In the genomic region with DNA sequence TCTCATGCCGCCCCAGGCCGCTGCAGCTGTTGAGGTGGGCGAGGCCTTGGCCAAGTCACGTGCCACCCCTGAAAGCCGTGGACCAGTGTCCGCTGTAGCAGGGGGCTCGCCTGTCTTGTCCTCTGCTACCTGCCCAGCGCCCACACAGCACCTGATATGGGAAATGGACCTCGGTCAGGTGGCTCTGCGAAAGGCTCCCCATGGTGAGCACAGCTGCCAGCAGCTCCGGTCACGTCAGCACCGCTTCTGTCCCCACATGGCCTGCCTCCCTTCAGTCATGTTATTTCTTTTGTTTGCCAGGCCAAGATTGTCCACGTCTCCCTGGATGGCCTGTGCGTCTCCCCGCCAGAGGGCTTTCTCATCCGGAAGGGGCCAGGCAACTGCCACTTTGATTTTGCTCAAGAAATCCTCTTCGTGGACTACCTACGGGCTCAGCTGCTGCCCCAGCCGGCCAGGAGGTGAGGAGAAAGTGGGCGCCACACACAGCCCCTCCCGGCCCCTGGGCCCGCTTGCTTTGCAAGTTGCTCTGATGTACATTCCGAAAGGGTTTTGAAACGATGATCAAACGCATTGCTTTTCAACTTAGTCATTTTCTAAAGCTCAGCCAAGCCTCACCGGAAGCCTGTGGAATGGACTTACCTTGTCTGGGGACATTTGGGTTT, we compare ENCODE assay signal across 11 cellular contexts.
DNase-seq lines count a peak whose midpoint lies in the region; ATAC-seq and TF ChIP-seq lines count a peak whose summit lies in the region.
"Had no signal": no experiment of that assay in that cellular context is flagged by ENCODE, and none has a peak within 500 bp of the region (broad histone marks: within the 10 kb centered on the region; RNA-seq: fewer than 3 reads in every experiment).

No MANE protein-coding gene starts in this region.

- no peaks in the 10 kb centered on the region for H3K79me2 ChIP-seq in smooth muscle cell (ENCODE audit: low read depth)

- DNase-seq in NCI-H2107 treated with DMSO at 0.1 percent for 48 hours (lab: John Stamatoyannopoulos, UW; ENCODE audit: unreplicated experiment) (peak; percentile 2), NCI-H2107 (lab: John Stamatoyannopoulos, UW) (no peak), SW480 (ENCODE audit: low spot score) (peak; percentile 88), hepatic stellate cell (ENCODE audit: low spot score) (peak; percentile 26), smooth muscle cell (lab: John Stamatoyannopoulos, UW; ENCODE audit: unreplicated experiment) (no peak), pons (ENCODE audit: low spot score) (no peak), progenitor cell of endocrine pancreas (ENCODE audit: low spot score, unreplicated experiment) (no peak)
- DNase-seq: activated CD4-positive, alpha-beta T cell treated with anti-CD3 and anti-CD28 coated beads, Interleukin-2, amount 50 U/mL, for 4 hours had no signal

- ATAC-seq in GM18502 (IDR thresholded peaks at IDR 0.05; ENCODE audit: poor library complexity, unreplicated experiment): no peak

- WGBS in smooth muscle cell (ENCODE audit: low lambda C conversion rate): 72% methylated on average over 26 of the region's 27 CpGs

- H3K4me1 Mint-ChIP-seq in progenitor cell of endocrine pancreas (ENCODE audit: low read depth): no peaks in the 10 kb centered on the region
- H3K4me1 Mint-ChIP-seq: activated naive CD4-positive, alpha-beta T cell treated with anti-CD3 and anti-CD28 coated beads, Interleukin-2, amount 50 U/mL, for 24 hours had no signal

- H3K36me3 Mint-ChIP-seq in progenitor cell of endocrine pancreas (ENCODE audit: insufficient read depth): peaks cover 16% of the 10 kb centered on the region

- peak overlapping the region; percentile 19 for H3K9ac ChIP-seq in smooth muscle cell (ENCODE audit: low read depth)

- TF ChIP-seq CTCF in smooth muscle cell (IDR thresholded peaks at IDR 0.05; ENCODE audit: borderline replicate concordance, insufficient read depth, poor library complexity, severe bottlenecking): no peak
- no peak for TF ChIP-seq CTCF in progenitor cell of endocrine pancreas (IDR thresholded peaks at IDR 0.05; ENCODE audit: unreplicated experiment)

- no peaks in the 10 kb centered on the region for H3K27me3 Mint-ChIP-seq in progenitor cell of endocrine pancreas
- H3K27me3 Mint-ChIP-seq: activated naive CD4-positive, alpha-beta T cell treated with anti-CD3 and anti-CD28 coated beads, Interleukin-2, amount 50 U/mL, for 24 hours had no signal

- no peaks in the 10 kb centered on the region for H3F3A ChIP-seq in smooth muscle cell (ENCODE audit: low read depth)

- H3K4me2 ChIP-seq in smooth muscle cell: peak overlapping the region; percentile 51

- no peaks in the 10 kb centered on the region for H3K9me3 Mint-ChIP-seq in progenitor cell of endocrine pancreas (ENCODE audit: low read depth)
- H3K9me3 Mint-ChIP-seq: activated naive CD4-positive, alpha-beta T cell treated with anti-CD3 and anti-CD28 coated beads, Interleukin-2, amount 50 U/mL, for 24 hours had no signal

- no peaks in the 10 kb centered on the region for H3K4me1 ChIP-seq in smooth muscle cell (ENCODE audit: low read depth)

- no peak overlapping the region for H3K4me3 Mint-ChIP-seq in progenitor cell of endocrine pancreas (ENCODE audit: low read depth)
- H3K4me3 Mint-ChIP-seq: activated naive CD4-positive, alpha-beta T cell treated with anti-CD3 and anti-CD28 coated beads, Interleukin-2, amount 50 U/mL, for 24 hours had no signal

- H3K27me3 ChIP-seq in smooth muscle cell (ENCODE audit: low read depth): no peaks in the 10 kb centered on the region

- H3K4me3 ChIP-seq in smooth muscle cell: no peak overlapping the region

- no peaks in the 10 kb centered on the region for H3K9me3 ChIP-seq in smooth muscle cell (replicated peaks; ENCODE audit: low read depth)

- H3K27ac ChIP-seq in smooth muscle cell (ENCODE audit: low read depth): peak overlapping the region; percentile 77
- H3K27ac ChIP-seq: 22Rv1 had no signal

- H2AFZ ChIP-seq in smooth muscle cell (ENCODE audit: low read depth): no peak overlapping the region

- H3K36me3 ChIP-seq in smooth muscle cell (ENCODE audit: low read depth): peaks cover 2% of the 10 kb centered on the region

- H3K27ac Mint-ChIP-seq in progenitor cell of endocrine pancreas: no peak overlapping the region
- H3K27ac Mint-ChIP-seq: activated naive CD4-positive, alpha-beta T cell treated with anti-CD3 and anti-CD28 coated beads, Interleukin-2, amount 50 U/mL, for 24 hours had no signal

- H4K20me1 ChIP-seq in smooth muscle cell (ENCODE audit: low read depth): no peaks in the 10 kb centered on the region

Comparison
In these comparisons a context has a peak if more than half of its experiments do, and no peak if none do; other contexts are left out.
1. DNase-seq: peak in NCI-H2107 treated with DMSO at 0.1 percent for 48 hours (single experiment), SW480 (single experiment) and hepatic stellate cell (single experiment); none in NCI-H2107 (single experiment), smooth muscle cell (single experiment), pons (single experiment) and progenitor cell of endocrine pancreas (single experiment).